In genomic region chr10:53476650-53477312, GRCh38 we compare ENCODE assay signal across 16 cellular contexts.
DNase-seq lines count a peak whose midpoint lies in the region; TF ChIP-seq lines count a peak whose summit lies in the region.
"Had no signal": no experiment of that assay in that cellular context is flagged by ENCODE, and none has a peak within 500 bp of the region (broad histone marks: within the 10 kb centered on the region; RNA-seq: fewer than 3 reads in every experiment).

No MANE protein-coding gene starts in this region.

- no peak overlapping the region for H2AFZ ChIP-seq in trophoblast cell (ENCODE audit: insufficient read depth, low read length, poor library complexity)
- H2AFZ ChIP-seq: GM23248 had no signal

- H3K79me2 ChIP-seq in trophoblast cell (ENCODE audit: control insufficient read depth, insufficient read depth, low read length, poor library complexity) = no peaks in the 10 kb centered on the region

- H3K4me3 Mint-ChIP-seq in endodermal cell = no peak overlapping the region
- H3K4me3 Mint-ChIP-seq: CD8-positive, alpha-beta memory T cell had no signal

- no peaks in the 10 kb centered on the region for H3K27me3 Mint-ChIP-seq in endodermal cell (ENCODE audit: insufficient read depth)
- H3K27me3 Mint-ChIP-seq: CD8-positive, alpha-beta memory T cell had no signal

- H3K14ac ChIP-seq in trophoblast cell (ENCODE audit: low read length) = no peak overlapping the region

- TF ChIP-seq CTCF in cardiac muscle cell (IDR thresholded peaks at IDR 0.05; ENCODE audit: low read depth, low read length) = no peak
- TF ChIP-seq CTCF in right atrium auricular region (IDR thresholded peaks at IDR 0.05) = no peak
- no peak for TF ChIP-seq CTCF in endodermal cell (conservative IDR thresholded peaks at IDR 0.05)

- peak overlapping the region; percentile 63 for H3K27ac Mint-ChIP-seq in endodermal cell
- H3K27ac Mint-ChIP-seq: CD8-positive, alpha-beta memory T cell had no signal

- 46% methylated on average over 3 of the region's 3 CpGs; no CpG with 5 or more reads in 1 of the 2 experiments for WGBS in endodermal cell (ENCODE audit: insufficient coverage in 1 of 2, insufficient read length in 1 of 2), 2 experiments
- WGBS in trophoblast cell (ENCODE audit: extremely low coverage, insufficient coverage, insufficient read length) = no CpG with 5 or more reads among the region's 3 CpGs

- no peak overlapping the region for H4K8ac ChIP-seq in trophoblast cell (ENCODE audit: low read depth, low read length)

- H3K27ac ChIP-seq in cardiac muscle cell (peak overlapping the region; percentile 96), right atrium auricular region (no peak overlapping the region), endodermal cell (ENCODE audit: low read depth, low read length) (peak overlapping the region; percentile 34), iPS-20b (ENCODE audit: low read length) (peak overlapping the region; percentile 83), trophoblast cell (ENCODE audit: low read depth, low read length) (peak overlapping the region; percentile 65)
- H3K27ac ChIP-seq: 22Rv1, BLaER1, GM23248 had no signal

- peak overlapping the region; percentile 31 for H2BK120ac ChIP-seq in trophoblast cell (ENCODE audit: insufficient read depth, low read length, poor library complexity)

- no peak overlapping the region for H3K9ac ChIP-seq in endodermal cell (ENCODE audit: extremely low read depth, low read length, poor library complexity, severe bottlenecking)
- H3K9ac ChIP-seq in iPS-20b (ENCODE audit: low read depth, low read length) = peak overlapping the region; percentile 85
- no peak overlapping the region for H3K9ac ChIP-seq in trophoblast cell (ENCODE audit: low read length)
- H3K9ac ChIP-seq: BLaER1, GM23248 had no signal

- H3K4me1 ChIP-seq in cardiac muscle cell (ENCODE audit: low read depth) (peaks cover 21% of the 10 kb centered on the region), right atrium auricular region (no peaks in the 10 kb centered on the region), endodermal cell (ENCODE audit: control insufficient read depth, insufficient read depth, low read length) (peaks cover 5% of the 10 kb centered on the region), iPS-20b (ENCODE audit: insufficient read depth, low read length) (peaks cover 45% of the 10 kb centered on the region; the same call in 1 of the 2 replicates), trophoblast cell (ENCODE audit: control insufficient read depth in 1 of 2, insufficient read depth in 2 of 2, low read length in 2 of 2) (no peaks in the 10 kb centered on the region)
- H3K4me1 ChIP-seq: BLaER1 had no signal

- H3K79me1 ChIP-seq in trophoblast cell (ENCODE audit: low read length) = peaks cover 4% of the 10 kb centered on the region

- H3K4me3 ChIP-seq in cardiac muscle cell = no peak overlapping the region
- no peak overlapping the region for H3K4me3 ChIP-seq in right atrium auricular region
- H3K4me3 ChIP-seq in endodermal cell (ENCODE audit: low read length) = no peak overlapping the region
- no peak overlapping the region for H3K4me3 ChIP-seq in iPS-20b (ENCODE audit: low read length)
- H3K4me3 ChIP-seq in trophoblast cell (ENCODE audit: low read depth, low read length) = no peak overlapping the region
- H3K4me3 ChIP-seq: BLaER1, GM23248, HAP-1 had no signal

- H4K91ac ChIP-seq in trophoblast cell (ENCODE audit: low read depth, low read length) = no peak overlapping the region

- no peak overlapping the region for H4K12ac ChIP-seq in trophoblast cell (ENCODE audit: low read depth, low read length)

- peaks cover 35% of the 10 kb centered on the region for H3K9me3 Mint-ChIP-seq in endodermal cell

- H3K4ac ChIP-seq in trophoblast cell (ENCODE audit: low read depth, low read length) = no peak overlapping the region

- no peak overlapping the region for H3K4me2 ChIP-seq in trophoblast cell (ENCODE audit: low read length)
- H3K4me2 ChIP-seq: BLaER1 had no signal

- no peaks in the 10 kb centered on the region for H3K9me3 ChIP-seq in cardiac muscle cell (ENCODE audit: low read depth)
- no peaks in the 10 kb centered on the region for H3K9me3 ChIP-seq in right atrium auricular region
- H3K9me3 ChIP-seq in endodermal cell (ENCODE audit: control insufficient read depth, low read length) = peaks cover 48% of the 10 kb centered on the region
- no peaks in the 10 kb centered on the region for H3K9me3 ChIP-seq in iPS-20b (ENCODE audit: insufficient read depth, low read depth, low read length)
- H3K9me3 ChIP-seq in trophoblast cell (ENCODE audit: insufficient read depth, low read depth, low read length) = no peaks in the 10 kb centered on the region
- H3K9me3 ChIP-seq: BLaER1, Caco-2, HAP-1 had no signal

- no peak overlapping the region for H3K18ac ChIP-seq in trophoblast cell (ENCODE audit: low read length)

- peaks cover 20% of the 10 kb centered on the region for H3K4me1 Mint-ChIP-seq in endodermal cell
- H3K4me1 Mint-ChIP-seq: CD8-positive, alpha-beta memory T cell had no signal

- H2BK12ac ChIP-seq in trophoblast cell (ENCODE audit: low read length) = no peak overlapping the region

- no peaks in the 10 kb centered on the region for H3K27me3 ChIP-seq in cardiac muscle cell
- no peaks in the 10 kb centered on the region for H3K27me3 ChIP-seq in right atrium auricular region
- no peaks in the 10 kb centered on the region for H3K27me3 ChIP-seq in endodermal cell (ENCODE audit: control insufficient read depth, insufficient read depth, low read length, poor library complexity, severe bottlenecking)
- no peaks in the 10 kb centered on the region for H3K27me3 ChIP-seq in iPS-20b (ENCODE audit: insufficient read depth, low read length)
- no peaks in the 10 kb centered on the region for H3K27me3 ChIP-seq in trophoblast cell (ENCODE audit: insufficient read depth, low read length)
- H3K27me3 ChIP-seq: BLaER1 had no signal

- H3K36me3 ChIP-seq in cardiac muscle cell (no peaks in the 10 kb centered on the region), right atrium auricular region (no peaks in the 10 kb centered on the region), endodermal cell (ENCODE audit: control insufficient read depth, insufficient read depth, low read length) (peaks cover 11% of the 10 kb centered on the region), iPS-20b (ENCODE audit: insufficient read depth, low read depth, low read length) (no peaks in the 10 kb centered on the region), trophoblast cell (ENCODE audit: control insufficient read depth in 1 of 2, insufficient read depth in 2 of 2, low read length in 2 of 2) (no peaks in the 10 kb centered on the region)
- H3K36me3 ChIP-seq: BLaER1, HAP-1 had no signal

- no peak overlapping the region for H2AK5ac ChIP-seq in trophoblast cell (ENCODE audit: low read length)

- H3K36me3 Mint-ChIP-seq in endodermal cell (ENCODE audit: low read depth) = peaks cover 29% of the 10 kb centered on the region
- H3K36me3 Mint-ChIP-seq: CD8-positive, alpha-beta memory T cell had no signal

- no peak overlapping the region for H3K23ac ChIP-seq in trophoblast cell (ENCODE audit: low read length)

- peak overlapping the region; percentile 27 for H2BK5ac ChIP-seq in trophoblast cell (ENCODE audit: low read depth, low read length, poor library complexity)

- DNase-seq in cardiac muscle cell (ENCODE audit: low read depth in 1 of 2, low spot score in 1 of 2) (no peak), right atrium auricular region (ENCODE audit: low spot score) (no peak), endodermal cell (no peak), trophoblast cell (peak in 1 of 2 donors; percentile 6), amygdala (lab: John Stamatoyannopoulos, UW) (no peak), Ammon's horn (ENCODE audit: low spot score) (no peak)
- no peak for DNase-seq in stimulated activated CD4-positive, alpha-beta T cell treated with anti-CD3 and anti-CD28 coated beads, Interleukin-2, amount 100 ng/mL, for 48 hours
- DNase-seq: CD8-positive, alpha-beta memory T cell; DND-41; GF-D8; GM23248 had no signal

Comparison
In these comparisons a context has a peak if more than half of its experiments do, and no peak if none do; other contexts are left out.
1. H3K27ac ChIP-seq: peak in cardiac muscle cell (single experiment), endodermal cell (single experiment), iPS-20b (single experiment) and trophoblast cell (single experiment); none in right atrium auricular region (0 of 2).